ENCODE assay signal across 1 cellular context in genomic region chr5:111017731-111018130, GRCh38.
TF ChIP-seq lines count a peak whose summit lies in the region.

No MANE protein-coding gene starts in this region.

TF ChIP-seq in IMR-90, 13 proteins besides CTCF, POLR2A, EP300 and RAD21 (continued from another document):
- no peak for TF ChIP-seq BHLHE40 (IDR thresholded peaks at IDR 0.05; ENCODE audit: low read depth, low read length)
TF ChIP-seq in IMR-90: peak in this region for 0.
